1 cellular context compared by ENCODE assay signal in the genomic region with DNA sequence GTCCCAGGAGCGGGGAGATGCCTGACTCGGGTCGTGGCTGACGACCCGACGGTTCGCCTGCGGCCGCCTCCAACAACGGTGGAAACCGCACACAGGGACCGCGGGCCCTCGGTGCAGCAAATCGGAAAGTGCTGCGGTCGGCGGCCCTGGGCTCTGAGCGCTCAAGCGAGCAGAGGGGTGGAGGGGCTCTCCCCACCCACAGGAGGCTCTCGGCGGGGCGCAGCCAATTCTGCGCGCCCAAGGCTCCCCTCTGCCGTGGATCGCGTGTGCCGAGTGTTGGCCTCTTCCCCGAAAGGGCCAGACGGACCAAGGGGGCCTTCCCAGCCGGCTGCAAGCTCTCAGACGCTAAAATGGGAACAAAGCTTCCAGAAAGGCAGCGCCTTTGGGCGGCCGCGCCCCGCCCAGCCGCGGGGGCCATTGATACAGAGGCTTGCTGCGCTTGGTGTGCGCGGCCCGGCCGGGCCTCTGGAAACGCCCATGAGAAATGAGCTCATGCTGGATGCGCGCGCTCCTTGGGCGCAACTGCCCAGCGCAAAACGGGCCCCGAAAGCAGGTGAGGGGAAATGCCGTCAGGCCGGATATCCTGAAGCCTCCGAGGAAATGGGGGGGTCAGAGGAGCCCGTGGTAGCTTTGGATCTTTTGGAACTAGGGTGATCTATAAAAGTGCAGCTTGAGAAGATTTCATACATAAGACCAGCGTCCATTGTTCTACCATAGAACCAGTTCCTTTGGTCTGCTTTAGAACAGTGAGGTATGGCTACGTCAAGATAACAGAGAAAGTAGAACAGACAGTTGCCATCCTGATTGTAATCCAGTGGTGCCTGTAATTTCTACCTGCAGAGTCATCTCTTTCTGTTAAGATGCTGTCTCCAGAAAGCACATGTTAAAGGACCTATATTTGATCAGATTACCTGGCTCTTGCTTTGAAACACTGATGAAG.
TF ChIP-seq lines count a peak whose summit lies in the region.

No MANE protein-coding gene starts in this region.

TF ChIP-seq in WTC11, 78 proteins besides CTCF, POLR2A, EP300 and RAD21 (continued from another document):
- TF ChIP-seq, protein P1, sequence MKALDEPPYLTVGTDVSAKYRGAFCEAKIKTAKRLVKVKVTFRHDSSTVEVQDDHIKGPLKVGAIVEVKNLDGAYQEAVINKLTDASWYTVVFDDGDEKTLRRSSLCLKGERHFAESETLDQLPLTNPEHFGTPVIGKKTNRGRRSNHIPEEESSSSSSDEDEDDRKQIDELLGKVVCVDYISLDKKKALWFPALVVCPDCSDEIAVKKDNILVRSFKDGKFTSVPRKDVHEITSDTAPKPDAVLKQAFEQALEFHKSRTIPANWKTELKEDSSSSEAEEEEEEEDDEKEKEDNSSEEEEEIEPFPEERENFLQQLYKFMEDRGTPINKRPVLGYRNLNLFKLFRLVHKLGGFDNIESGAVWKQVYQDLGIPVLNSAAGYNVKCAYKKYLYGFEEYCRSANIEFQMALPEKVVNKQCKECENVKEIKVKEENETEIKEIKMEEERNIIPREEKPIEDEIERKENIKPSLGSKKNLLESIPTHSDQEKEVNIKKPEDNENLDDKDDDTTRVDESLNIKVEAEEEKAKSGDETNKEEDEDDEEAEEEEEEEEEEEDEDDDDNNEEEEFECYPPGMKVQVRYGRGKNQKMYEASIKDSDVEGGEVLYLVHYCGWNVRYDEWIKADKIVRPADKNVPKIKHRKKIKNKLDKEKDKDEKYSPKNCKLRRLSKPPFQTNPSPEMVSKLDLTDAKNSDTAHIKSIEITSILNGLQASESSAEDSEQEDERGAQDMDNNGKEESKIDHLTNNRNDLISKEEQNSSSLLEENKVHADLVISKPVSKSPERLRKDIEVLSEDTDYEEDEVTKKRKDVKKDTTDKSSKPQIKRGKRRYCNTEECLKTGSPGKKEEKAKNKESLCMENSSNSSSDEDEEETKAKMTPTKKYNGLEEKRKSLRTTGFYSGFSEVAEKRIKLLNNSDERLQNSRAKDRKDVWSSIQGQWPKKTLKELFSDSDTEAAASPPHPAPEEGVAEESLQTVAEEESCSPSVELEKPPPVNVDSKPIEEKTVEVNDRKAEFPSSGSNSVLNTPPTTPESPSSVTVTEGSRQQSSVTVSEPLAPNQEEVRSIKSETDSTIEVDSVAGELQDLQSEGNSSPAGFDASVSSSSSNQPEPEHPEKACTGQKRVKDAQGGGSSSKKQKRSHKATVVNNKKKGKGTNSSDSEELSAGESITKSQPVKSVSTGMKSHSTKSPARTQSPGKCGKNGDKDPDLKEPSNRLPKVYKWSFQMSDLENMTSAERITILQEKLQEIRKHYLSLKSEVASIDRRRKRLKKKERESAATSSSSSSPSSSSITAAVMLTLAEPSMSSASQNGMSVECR (CRISPR knock-in tag; IDR thresholded peaks at IDR 0.05; ENCODE audit: borderline replicate concordance): no peak
- TF ChIP-seq IRF2 (CRISPR knock-in tag; IDR thresholded peaks at IDR 0.05; ENCODE audit: borderline replicate concordance, low read depth): 0 out of 2 replicates have a peak, but pooled peaks have one; percentile 19
